Comparison of ENCODE assay signal across 1 cellular context in the genomic region with DNA sequence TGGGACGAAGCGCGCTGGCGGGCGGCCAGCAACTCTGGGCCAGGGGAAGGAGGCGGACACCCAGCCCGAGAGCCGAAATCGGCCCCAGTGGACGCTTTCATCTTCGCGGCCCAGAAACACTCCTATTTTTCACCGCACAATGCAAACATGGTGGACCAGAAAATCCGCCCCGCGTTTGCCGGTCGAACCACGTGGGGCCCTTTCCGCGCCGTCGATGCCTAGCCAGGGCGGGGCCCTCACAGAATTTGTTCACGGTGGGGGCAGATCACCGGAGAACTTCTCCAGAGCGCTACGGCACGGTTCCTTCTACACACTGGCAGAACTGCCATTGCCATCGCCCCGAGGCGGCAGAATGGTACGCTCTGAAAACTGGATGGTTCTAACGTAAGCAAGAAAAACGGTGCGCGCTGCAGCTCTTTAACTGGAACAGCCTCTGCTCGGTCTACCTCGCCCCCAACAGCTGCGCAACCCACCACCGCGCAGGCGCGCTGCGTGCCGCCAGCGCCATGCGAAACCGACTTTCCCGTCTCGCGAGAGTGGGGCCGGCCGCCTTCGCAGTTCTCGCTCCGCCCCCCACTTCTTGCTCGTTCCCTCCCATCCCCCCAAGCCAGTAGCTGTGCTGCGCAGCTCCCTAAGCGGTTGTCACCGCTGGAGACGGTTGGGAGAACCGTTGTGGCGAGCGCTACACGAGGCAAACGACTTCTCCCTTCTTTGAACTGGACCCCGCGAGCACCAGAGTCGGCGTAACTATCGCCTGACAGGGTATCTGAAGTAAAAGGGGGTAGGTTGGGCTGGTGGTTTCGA.
TF ChIP-seq lines count a peak whose summit lies in the region.

A gene with protein sequence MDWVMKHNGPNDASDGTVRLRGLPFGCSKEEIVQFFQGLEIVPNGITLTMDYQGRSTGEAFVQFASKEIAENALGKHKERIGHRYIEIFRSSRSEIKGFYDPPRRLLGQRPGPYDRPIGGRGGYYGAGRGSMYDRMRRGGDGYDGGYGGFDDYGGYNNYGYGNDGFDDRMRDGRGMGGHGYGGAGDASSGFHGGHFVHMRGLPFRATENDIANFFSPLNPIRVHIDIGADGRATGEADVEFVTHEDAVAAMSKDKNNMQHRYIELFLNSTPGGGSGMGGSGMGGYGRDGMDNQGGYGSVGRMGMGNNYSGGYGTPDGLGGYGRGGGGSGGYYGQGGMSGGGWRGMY (plus strand): TSS at position 610 of the 804 bp plus-strand sequence. CDS start 5,158 bp downstream, outside the sequence.

TF ChIP-seq in K562, 482 proteins besides CTCF, POLR2A, EP300 and RAD21 (continued from another document and continues in another):
- TF ChIP-seq SP2 (IDR thresholded peaks at IDR 0.05; ENCODE audit: extremely low read depth, low read depth, low read length, poor library complexity, severe bottlenecking) = no peak
- peak; percentile 39 for TF ChIP-seq NCOA4 (IDR thresholded peaks at IDR 0.05; ENCODE audit: partially characterized antibody)
- TF ChIP-seq SLC30A9 (CRISPR knock-in tag; IDR thresholded peaks at IDR 0.05) = no peak
- peak; percentile 91 for TF ChIP-seq GTF2A2 (tag; IDR thresholded peaks at IDR 0.05)
- TF ChIP-seq OTX1 (CRISPR knock-in tag; IDR thresholded peaks at IDR 0.05) = peak; percentile 91
- no peak for TF ChIP-seq MCM2 (IDR thresholded peaks at IDR 0.05; ENCODE audit: low read depth)
- TF ChIP-seq NR2C1 (IDR thresholded peaks at IDR 0.05) = no peak
- no peak for TF ChIP-seq NR2C1 (tag; IDR thresholded peaks at IDR 0.05)
- TF ChIP-seq SMARCC2 (IDR thresholded peaks at IDR 0.05; ENCODE audit: low read depth) = no peak
- no peak for TF ChIP-seq SNRNP70 (optimal IDR thresholded peaks at IDR 0.05; ENCODE audit: low read depth, low read length)
- TF ChIP-seq POLR2AphosphoS2 (IDR thresholded peaks at IDR 0.05; ENCODE audit: low read length) = peak; percentile 96
- TF ChIP-seq NFIC (IDR thresholded peaks at IDR 0.05) = peak; percentile 98
- TF ChIP-seq ETV5 (CRISPR knock-in tag; IDR thresholded peaks at IDR 0.05; ENCODE audit: low read depth) = no peak
- TF ChIP-seq, protein P1, sequence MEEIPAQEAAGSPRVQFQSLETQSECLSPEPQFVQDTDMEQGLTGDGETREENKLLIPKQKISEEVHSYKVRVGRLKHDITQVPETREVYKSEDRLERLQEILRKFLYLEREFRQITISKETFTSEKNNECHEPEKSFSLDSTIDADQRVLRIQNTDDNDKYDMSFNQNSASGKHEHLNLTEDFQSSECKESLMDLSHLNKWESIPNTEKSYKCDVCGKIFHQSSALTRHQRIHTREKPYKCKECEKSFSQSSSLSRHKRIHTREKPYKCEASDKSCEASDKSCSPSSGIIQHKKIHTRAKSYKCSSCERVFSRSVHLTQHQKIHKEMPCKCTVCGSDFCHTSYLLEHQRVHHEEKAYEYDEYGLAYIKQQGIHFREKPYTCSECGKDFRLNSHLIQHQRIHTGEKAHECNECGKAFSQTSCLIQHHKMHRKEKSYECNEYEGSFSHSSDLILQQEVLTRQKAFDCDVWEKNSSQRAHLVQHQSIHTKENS (CRISPR knock-in tag; IDR thresholded peaks at IDR 0.05) = no peak
- TF ChIP-seq, protein P2, sequence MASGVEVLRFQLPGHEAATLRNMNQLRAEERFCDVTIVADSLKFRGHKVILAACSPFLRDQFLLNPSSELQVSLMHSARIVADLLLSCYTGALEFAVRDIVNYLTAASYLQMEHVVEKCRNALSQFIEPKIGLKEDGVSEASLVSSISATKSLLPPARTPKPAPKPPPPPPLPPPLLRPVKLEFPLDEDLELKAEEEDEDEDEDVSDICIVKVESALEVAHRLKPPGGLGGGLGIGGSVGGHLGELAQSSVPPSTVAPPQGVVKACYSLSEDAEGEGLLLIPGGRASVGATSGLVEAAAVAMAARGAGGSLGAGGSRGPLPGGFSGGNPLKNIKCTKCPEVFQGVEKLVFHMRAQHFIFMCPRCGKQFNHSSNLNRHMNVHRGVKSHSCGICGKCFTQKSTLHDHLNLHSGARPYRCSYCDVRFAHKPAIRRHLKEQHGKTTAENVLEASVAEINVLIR (CRISPR knock-in tag; IDR thresholded peaks at IDR 0.05) = 0 out of 2 replicates have a peak, but pooled peaks have one; percentile 27
- TF ChIP-seq FOXA1 (IDR thresholded peaks at IDR 0.05; ENCODE audit: borderline replicate concordance) = no peak
- TF ChIP-seq, protein P3, sequence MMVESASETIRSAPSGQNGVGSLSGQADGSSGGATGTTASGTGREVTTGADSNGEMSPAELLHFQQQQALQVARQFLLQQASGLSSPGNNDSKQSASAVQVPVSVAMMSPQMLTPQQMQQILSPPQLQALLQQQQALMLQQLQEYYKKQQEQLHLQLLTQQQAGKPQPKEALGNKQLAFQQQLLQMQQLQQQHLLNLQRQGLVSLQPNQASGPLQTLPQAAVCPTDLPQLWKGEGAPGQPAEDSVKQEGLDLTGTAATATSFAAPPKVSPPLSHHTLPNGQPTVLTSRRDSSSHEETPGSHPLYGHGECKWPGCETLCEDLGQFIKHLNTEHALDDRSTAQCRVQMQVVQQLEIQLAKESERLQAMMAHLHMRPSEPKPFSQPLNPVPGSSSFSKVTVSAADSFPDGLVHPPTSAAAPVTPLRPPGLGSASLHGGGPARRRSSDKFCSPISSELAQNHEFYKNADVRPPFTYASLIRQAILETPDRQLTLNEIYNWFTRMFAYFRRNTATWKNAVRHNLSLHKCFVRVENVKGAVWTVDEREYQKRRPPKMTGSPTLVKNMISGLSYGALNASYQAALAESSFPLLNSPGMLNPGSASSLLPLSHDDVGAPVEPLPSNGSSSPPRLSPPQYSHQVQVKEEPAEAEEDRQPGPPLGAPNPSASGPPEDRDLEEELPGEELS (CRISPR knock-in tag; IDR thresholded peaks at IDR 0.05; ENCODE audit: borderline replicate concordance) = peak; percentile 88; the same call in 1 of the 2 replicates
- TF ChIP-seq PTTG1 (tag; IDR thresholded peaks at IDR 0.05; ENCODE audit: low read depth) = no peak
- TF ChIP-seq NFYB (IDR thresholded peaks at IDR 0.05; ENCODE audit: extremely low read depth, insufficient read length) = no peak
- peak; percentile 69 for TF ChIP-seq CEBPG (CRISPR knock-in tag; IDR thresholded peaks at IDR 0.05)
- TF ChIP-seq CEBPG (tag; conservative IDR thresholded peaks at IDR 0.05 in 1 of 2, IDR thresholded peaks at IDR 0.05 in 1 of 2) = peak in 1 of 2 experiments; percentile 80; a peak in 2 of 4 replicates
- 0 out of 2 replicates have a peak, but pooled peaks have one; percentile 20 for TF ChIP-seq ZNF586 (CRISPR knock-in tag; conservative IDR thresholded peaks at IDR 0.05)
- TF ChIP-seq, protein P4, sequence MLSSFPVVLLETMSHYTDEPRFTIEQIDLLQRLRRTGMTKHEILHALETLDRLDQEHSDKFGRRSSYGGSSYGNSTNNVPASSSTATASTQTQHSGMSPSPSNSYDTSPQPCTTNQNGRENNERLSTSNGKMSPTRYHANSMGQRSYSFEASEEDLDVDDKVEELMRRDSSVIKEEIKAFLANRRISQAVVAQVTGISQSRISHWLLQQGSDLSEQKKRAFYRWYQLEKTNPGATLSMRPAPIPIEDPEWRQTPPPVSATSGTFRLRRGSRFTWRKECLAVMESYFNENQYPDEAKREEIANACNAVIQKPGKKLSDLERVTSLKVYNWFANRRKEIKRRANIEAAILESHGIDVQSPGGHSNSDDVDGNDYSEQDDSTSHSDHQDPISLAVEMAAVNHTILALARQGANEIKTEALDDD (IDR thresholded peaks at IDR 0.05) = peak; percentile 83; the same call in 1 of the 2 replicates
- TF ChIP-seq SMARCA4 (IDR thresholded peaks at IDR 0.05) = peak; percentile 63; the same call in 1 of the 2 replicates
- no peak for TF ChIP-seq DDX20 (tag; IDR thresholded peaks at IDR 0.05; ENCODE audit: low read depth)
- 0 out of 2 replicates have a peak, but pooled peaks have one; percentile 5 for TF ChIP-seq MIER1 (IDR thresholded peaks at IDR 0.05; ENCODE audit: low read depth)
- no peak for TF ChIP-seq ZFPM2 (CRISPR knock-in tag; IDR thresholded peaks at IDR 0.05)
- TF ChIP-seq CHCHD3 (CRISPR knock-in tag; IDR thresholded peaks at IDR 0.05) = peak; percentile 91; the same call in 1 of the 2 replicates
- TF ChIP-seq, protein P5, sequence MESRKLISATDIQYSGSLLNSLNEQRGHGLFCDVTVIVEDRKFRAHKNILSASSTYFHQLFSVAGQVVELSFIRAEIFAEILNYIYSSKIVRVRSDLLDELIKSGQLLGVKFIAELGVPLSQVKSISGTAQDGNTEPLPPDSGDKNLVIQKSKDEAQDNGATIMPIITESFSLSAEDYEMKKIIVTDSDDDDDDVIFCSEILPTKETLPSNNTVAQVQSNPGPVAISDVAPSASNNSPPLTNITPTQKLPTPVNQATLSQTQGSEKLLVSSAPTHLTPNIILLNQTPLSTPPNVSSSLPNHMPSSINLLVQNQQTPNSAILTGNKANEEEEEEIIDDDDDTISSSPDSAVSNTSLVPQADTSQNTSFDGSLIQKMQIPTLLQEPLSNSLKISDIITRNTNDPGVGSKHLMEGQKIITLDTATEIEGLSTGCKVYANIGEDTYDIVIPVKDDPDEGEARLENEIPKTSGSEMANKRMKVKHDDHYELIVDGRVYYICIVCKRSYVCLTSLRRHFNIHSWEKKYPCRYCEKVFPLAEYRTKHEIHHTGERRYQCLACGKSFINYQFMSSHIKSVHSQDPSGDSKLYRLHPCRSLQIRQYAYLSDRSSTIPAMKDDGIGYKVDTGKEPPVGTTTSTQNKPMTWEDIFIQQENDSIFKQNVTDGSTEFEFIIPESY (CRISPR knock-in tag; IDR thresholded peaks at IDR 0.05) = peak; percentile 80
- TF ChIP-seq, protein P6, sequence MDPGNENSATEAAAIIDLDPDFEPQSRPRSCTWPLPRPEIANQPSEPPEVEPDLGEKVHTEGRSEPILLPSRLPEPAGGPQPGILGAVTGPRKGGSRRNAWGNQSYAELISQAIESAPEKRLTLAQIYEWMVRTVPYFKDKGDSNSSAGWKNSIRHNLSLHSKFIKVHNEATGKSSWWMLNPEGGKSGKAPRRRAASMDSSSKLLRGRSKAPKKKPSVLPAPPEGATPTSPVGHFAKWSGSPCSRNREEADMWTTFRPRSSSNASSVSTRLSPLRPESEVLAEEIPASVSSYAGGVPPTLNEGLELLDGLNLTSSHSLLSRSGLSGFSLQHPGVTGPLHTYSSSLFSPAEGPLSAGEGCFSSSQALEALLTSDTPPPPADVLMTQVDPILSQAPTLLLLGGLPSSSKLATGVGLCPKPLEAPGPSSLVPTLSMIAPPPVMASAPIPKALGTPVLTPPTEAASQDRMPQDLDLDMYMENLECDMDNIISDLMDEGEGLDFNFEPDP (CRISPR knock-in tag; IDR thresholded peaks at IDR 0.05) = 0 out of 2 replicates have a peak, but pooled peaks have one; percentile 63
- TF ChIP-seq COPS2 (conservative IDR thresholded peaks at IDR 0.05) = no peak
- TF ChIP-seq CEBPB (tag; IDR thresholded peaks at IDR 0.05) = peak; percentile 89
- TF ChIP-seq YY1 (IDR thresholded peaks at IDR 0.05; ENCODE audit: borderline replicate concordance in 1 of 3, control insufficient read depth in 1 of 3, extremely low read depth in 1 of 3, insufficient read depth in 3 of 3, insufficient read length in 1 of 3, insufficient replicate concordance in 2 of 3, low read depth in 1 of 3, low read length in 2 of 3) = peak; percentile 30 to 88 (median 81)
- TF ChIP-seq FOS (IDR thresholded peaks at IDR 0.05; ENCODE audit: extremely low read depth, insufficient read length) = no peak
- TF ChIP-seq TCF7L2 (IDR thresholded peaks at IDR 0.05; ENCODE audit: low read depth, low read length) = peak; percentile 31; the same call in 1 of the 2 replicates
- no peak for TF ChIP-seq RUNX1 (IDR thresholded peaks at IDR 0.05; ENCODE audit: low read depth)
- TF ChIP-seq HNRNPLL (IDR thresholded peaks at IDR 0.05; ENCODE audit: low read depth, low read length, poor library complexity, severe bottlenecking) = peak; percentile 84
- no peak for TF ChIP-seq MECOM (CRISPR knock-in tag; IDR thresholded peaks at IDR 0.05)
- no peak for TF ChIP-seq ZNF140 (CRISPR knock-in tag; IDR thresholded peaks at IDR 0.05)
- TF ChIP-seq LEF1 (IDR thresholded peaks at IDR 0.05) = 0 out of 2 replicates have a peak, but pooled peaks have one; percentile 36
- TF ChIP-seq, protein P7, sequence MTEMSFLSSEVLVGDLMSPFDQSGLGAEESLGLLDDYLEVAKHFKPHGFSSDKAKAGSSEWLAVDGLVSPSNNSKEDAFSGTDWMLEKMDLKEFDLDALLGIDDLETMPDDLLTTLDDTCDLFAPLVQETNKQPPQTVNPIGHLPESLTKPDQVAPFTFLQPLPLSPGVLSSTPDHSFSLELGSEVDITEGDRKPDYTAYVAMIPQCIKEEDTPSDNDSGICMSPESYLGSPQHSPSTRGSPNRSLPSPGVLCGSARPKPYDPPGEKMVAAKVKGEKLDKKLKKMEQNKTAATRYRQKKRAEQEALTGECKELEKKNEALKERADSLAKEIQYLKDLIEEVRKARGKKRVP (CRISPR knock-in tag; IDR thresholded peaks at IDR 0.05) = peak; percentile 29; the same call in 1 of the 2 replicates
- peak; percentile 71 for TF ChIP-seq CREM (IDR thresholded peaks at IDR 0.05; ENCODE audit: low read depth)
- peak; percentile 69 for TF ChIP-seq MYNN (IDR thresholded peaks at IDR 0.05)
- no peak for TF ChIP-seq MYNN (CRISPR knock-in tag; IDR thresholded peaks at IDR 0.05)
- 0 out of 2 replicates have a peak, but pooled peaks have one; percentile 44 for TF ChIP-seq BMI1 (IDR thresholded peaks at IDR 0.05; ENCODE audit: low read length)
- TF ChIP-seq ATF7 (IDR thresholded peaks at IDR 0.05) = peak; percentile 91
- TF ChIP-seq CREB1 (IDR thresholded peaks at IDR 0.05) = peak; percentile 73
- TF ChIP-seq CREB1 (CRISPR knock-in tag; IDR thresholded peaks at IDR 0.05) = no peak; the same call in 1 of the 2 replicates
- peak; percentile 85 for TF ChIP-seq ZNF224 (CRISPR knock-in tag; IDR thresholded peaks at IDR 0.05)
- TF ChIP-seq, protein P8, sequence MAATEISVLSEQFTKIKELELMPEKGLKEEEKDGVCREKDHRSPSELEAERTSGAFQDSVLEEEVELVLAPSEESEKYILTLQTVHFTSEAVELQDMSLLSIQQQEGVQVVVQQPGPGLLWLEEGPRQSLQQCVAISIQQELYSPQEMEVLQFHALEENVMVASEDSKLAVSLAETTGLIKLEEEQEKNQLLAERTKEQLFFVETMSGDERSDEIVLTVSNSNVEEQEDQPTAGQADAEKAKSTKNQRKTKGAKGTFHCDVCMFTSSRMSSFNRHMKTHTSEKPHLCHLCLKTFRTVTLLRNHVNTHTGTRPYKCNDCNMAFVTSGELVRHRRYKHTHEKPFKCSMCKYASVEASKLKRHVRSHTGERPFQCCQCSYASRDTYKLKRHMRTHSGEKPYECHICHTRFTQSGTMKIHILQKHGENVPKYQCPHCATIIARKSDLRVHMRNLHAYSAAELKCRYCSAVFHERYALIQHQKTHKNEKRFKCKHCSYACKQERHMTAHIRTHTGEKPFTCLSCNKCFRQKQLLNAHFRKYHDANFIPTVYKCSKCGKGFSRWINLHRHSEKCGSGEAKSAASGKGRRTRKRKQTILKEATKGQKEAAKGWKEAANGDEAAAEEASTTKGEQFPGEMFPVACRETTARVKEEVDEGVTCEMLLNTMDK (IDR thresholded peaks at IDR 0.05; ENCODE audit: borderline replicate concordance, insufficient read depth, low read depth, low read length, poor library complexity, severe bottlenecking) = no peak
- TF ChIP-seq, protein P9, sequence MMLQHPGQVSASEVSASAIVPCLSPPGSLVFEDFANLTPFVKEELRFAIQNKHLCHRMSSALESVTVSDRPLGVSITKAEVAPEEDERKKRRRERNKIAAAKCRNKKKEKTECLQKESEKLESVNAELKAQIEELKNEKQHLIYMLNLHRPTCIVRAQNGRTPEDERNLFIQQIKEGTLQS (IDR thresholded peaks at IDR 0.05) = no peak
- TF ChIP-seq, protein P9 (CRISPR knock-in tag; conservative IDR thresholded peaks at IDR 0.05) = peak; percentile 80; the same call in 1 of the 2 replicates
- TF ChIP-seq CBX3 (IDR thresholded peaks at IDR 0.05; ENCODE audit: borderline replicate concordance in 1 of 2, low read length in 2 of 2) = peak in 1 of 2 experiments; percentile 82; a peak in 2 of 3 replicates
